Comparison of ENCODE assay signal across 13 cellular contexts in genomic region chr12:47394070-47394469, GRCh38.
A peak's percentile ranks its signal among the peaks of the same experiment; 100 is the strongest.
DNase-seq lines count a peak whose midpoint lies in the region; ATAC-seq and TF ChIP-seq lines count a peak whose summit lies in the region.
"Had no signal": no experiment of that assay in that cellular context is flagged by ENCODE, and none has a peak within 500 bp of the region (broad histone marks: within the 10 kb centered on the region; RNA-seq: fewer than 3 reads in every experiment).

No MANE protein-coding gene starts in this region.

- ATAC-seq in GM18511 (IDR thresholded peaks at IDR 0.05; ENCODE audit: unreplicated experiment) = no peak
- ATAC-seq: mucosa of descending colon had no signal

- CTCF ChIA-PET in MCF 10A (lab: Yijun Ruan, JAX) = interaction anchor here (0.6 to 1.5 kb wide), 2 partner anchors 322 to 362 kb away, joined by 3 to 6 read pairs; no protein-coding TSS in a partner anchor

- H3K27me3 Mint-ChIP-seq in MCF 10A (ENCODE audit: insufficient read depth, unreplicated experiment) = no peaks in the 10 kb centered on the region
- H3K27me3 Mint-ChIP-seq in activated CD4-positive, alpha-beta T cell treated with anti-CD3 and anti-CD28 coated beads, Interleukin-2, amount 10 ng/mL, durations not matched to agents 24 days and 14 days = no peaks in the 10 kb centered on the region
- H3K27me3 Mint-ChIP-seq in chondrocyte (ENCODE audit: low read depth) = no peaks in the 10 kb centered on the region
- H3K27me3 Mint-ChIP-seq in stimulated activated naive CD8-positive, alpha-beta T cell treated with anti-CD3 and anti-CD28 coated beads, Interleukin-15, Interleukin-2, amounts not matched to agents 100 ng/mL and 50 ng/mL, for 24 hours = no peaks in the 10 kb centered on the region

- H3K4me3 Mint-ChIP-seq in MCF 10A (ENCODE audit: unreplicated experiment) (no peak overlapping the region), chondrocyte (ENCODE audit: unreplicated experiment) (no peak overlapping the region)
- peak overlapping the region; percentile 72 for H3K4me3 Mint-ChIP-seq in activated CD4-positive, alpha-beta T cell treated with anti-CD3 and anti-CD28 coated beads, Interleukin-2, amount 10 ng/mL, durations not matched to agents 24 days and 14 days
- peak overlapping the region; percentile 77 for H3K4me3 Mint-ChIP-seq in stimulated activated naive CD8-positive, alpha-beta T cell treated with anti-CD3 and anti-CD28 coated beads, Interleukin-15, Interleukin-2, amounts not matched to agents 100 ng/mL and 50 ng/mL, for 24 hours

- peak overlapping the region; percentile 45 to 58 for H3K27ac ChIP-seq in breast epithelium
- H3K27ac ChIP-seq: vagina had no signal

- H3K36me3 Mint-ChIP-seq in MCF 10A (ENCODE audit: insufficient read depth, unreplicated experiment) = no peaks in the 10 kb centered on the region
- H3K36me3 Mint-ChIP-seq in activated CD4-positive, alpha-beta T cell treated with anti-CD3 and anti-CD28 coated beads, Interleukin-2, amount 10 ng/mL, durations not matched to agents 24 days and 14 days (ENCODE audit: low read depth) = peaks cover 41% of the 10 kb centered on the region
- peaks cover 4% of the 10 kb centered on the region for H3K36me3 Mint-ChIP-seq in chondrocyte (ENCODE audit: low read depth)
- peaks cover 29% of the 10 kb centered on the region for H3K36me3 Mint-ChIP-seq in stimulated activated naive CD8-positive, alpha-beta T cell treated with anti-CD3 and anti-CD28 coated beads, Interleukin-15, Interleukin-2, amounts not matched to agents 100 ng/mL and 50 ng/mL, for 24 hours (ENCODE audit: low read depth)

- H3K9me3 Mint-ChIP-seq in MCF 10A (ENCODE audit: unreplicated experiment) (no peaks in the 10 kb centered on the region), chondrocyte (ENCODE audit: low read depth) (peaks cover 19% of the 10 kb centered on the region)
- H3K9me3 Mint-ChIP-seq in activated CD4-positive, alpha-beta T cell treated with anti-CD3 and anti-CD28 coated beads, Interleukin-2, amount 10 ng/mL, durations not matched to agents 24 days and 14 days = peaks cover 9% of the 10 kb centered on the region
- no peaks in the 10 kb centered on the region for H3K9me3 Mint-ChIP-seq in stimulated activated naive CD8-positive, alpha-beta T cell treated with anti-CD3 and anti-CD28 coated beads, Interleukin-15, Interleukin-2, amounts not matched to agents 100 ng/mL and 50 ng/mL, for 24 hours

- H3K4me1 Mint-ChIP-seq in MCF 10A (ENCODE audit: insufficient read depth, unreplicated experiment) (no peaks in the 10 kb centered on the region), chondrocyte (ENCODE audit: low read depth) (peaks cover 39% of the 10 kb centered on the region)
- peaks cover 81% of the 10 kb centered on the region for H3K4me1 Mint-ChIP-seq in activated CD4-positive, alpha-beta T cell treated with anti-CD3 and anti-CD28 coated beads, Interleukin-2, amount 10 ng/mL, durations not matched to agents 24 days and 14 days
- H3K4me1 Mint-ChIP-seq in stimulated activated naive CD8-positive, alpha-beta T cell treated with anti-CD3 and anti-CD28 coated beads, Interleukin-15, Interleukin-2, amounts not matched to agents 100 ng/mL and 50 ng/mL, for 24 hours (ENCODE audit: low read depth) = peaks cover 99% of the 10 kb centered on the region

- no TSS peak for BruUV-seq in MCF 10A (replicated peaks; lab: Mats Ljungman, UMichigan)

- POLR2A ChIA-PET in MCF 10A (lab: Yijun Ruan, JAX) = interaction anchor here (0.8 kb wide), 1 partner anchor 316 kb away, joined by 3 read pairs; no protein-coding TSS in a partner anchor

- H3K4me3 ChIP-seq in breast epithelium = no peak overlapping the region
- H3K4me3 ChIP-seq: mucosa of descending colon, vagina had no signal

- H3K4me1 ChIP-seq in breast epithelium = peaks cover 0 to 6% of the 10 kb centered on the region in 2 donors
- H3K4me1 ChIP-seq: vagina had no signal

- H3K27ac Mint-ChIP-seq in MCF 10A (ENCODE audit: low read depth, unreplicated experiment) (no peak overlapping the region), chondrocyte (ENCODE audit: unreplicated experiment) (peak overlapping the region; percentile 49)
- peak overlapping the region; percentile 99 for H3K27ac Mint-ChIP-seq in activated CD4-positive, alpha-beta T cell treated with anti-CD3 and anti-CD28 coated beads, Interleukin-2, amount 10 ng/mL, durations not matched to agents 24 days and 14 days
- peak overlapping the region; percentile 100 for H3K27ac Mint-ChIP-seq in stimulated activated naive CD8-positive, alpha-beta T cell treated with anti-CD3 and anti-CD28 coated beads, Interleukin-15, Interleukin-2, amounts not matched to agents 100 ng/mL and 50 ng/mL, for 24 hours

- DNase-seq in breast epithelium (ENCODE audit: low spot score in 2 of 2) (no peak), MCF 10A (ENCODE audit: unreplicated experiment) (no peak), chondrocyte (ENCODE audit: low spot score) (no peak), KBM-7 (no peak), NCI-H146 treated with DMSO at 0.1 percent for 48 hours (lab: John Stamatoyannopoulos, UW; ENCODE audit: unreplicated experiment) (no peak)
- peak; percentile 64 for DNase-seq in activated CD4-positive, alpha-beta T cell treated with anti-CD3 and anti-CD28 coated beads, Interleukin-2, amount 10 ng/mL, durations not matched to agents 24 days and 14 days
- DNase-seq: dermis blood vessel endothelial cell, DMS79 treated with DMSO at 0.1 percent for 48 hours, mucosa of descending colon, NCI-H2171 treated with DMSO at 0.1 percent for 48 hours had no signal

- TF ChIP-seq POLR2A in breast epithelium (IDR thresholded peaks at IDR 0.05) = no peak

- H3K27me3 ChIP-seq in breast epithelium = no peaks in the 10 kb centered on the region
- H3K27me3 ChIP-seq: vagina had no signal

- intact Hi-C loops in breast epithelium (cut with DNase I; ENCODE audit: low total_unique reads) (no loop called here), MCF 10A (cut with micrococcal nuclease) (no loop called here)
- intact Hi-C loops in activated CD4-positive, alpha-beta T cell treated with anti-CD3 and anti-CD28 coated beads, Interleukin-2, amount 10 ng/mL, durations not matched to agents 24 days and 14 days (cut with micrococcal nuclease) = loop anchor here (1.0 to 10.0 kb wide), 5 partner anchors 38 to 1127 kb away; partner anchors contain the start of genes HDAC7, RPAP3, SLC38A1 and SLC38A2

- peaks cover 8 to 12% of the 10 kb centered on the region in 2 donors for H3K9me3 ChIP-seq in breast epithelium
- H3K9me3 ChIP-seq: mucosa of descending colon, vagina had no signal

- TF ChIP-seq CTCF in breast epithelium (IDR thresholded peaks at IDR 0.05) (no peak), MCF 10A (IDR thresholded peaks at IDR 0.05; ENCODE audit: unreplicated experiment) (no peak), chondrocyte (IDR thresholded peaks at IDR 0.05) (no peak)

- no peaks in the 10 kb centered on the region for H3K36me3 ChIP-seq in breast epithelium
- H3K36me3 ChIP-seq: vagina had no signal

- in situ Hi-C loops in KBM-7 (cut with MboI; ENCODE audit: low pct_unique_long_range_greater_than_20kb, low sequenced_read_pairs) = loop anchor here (25.0 kb wide), 1 partner anchor 182 kb away; no protein-coding TSS in a partner anchor

Comparison
In these comparisons a context has a peak if more than half of its experiments do, and no peak if none do; other contexts are left out.
1. H3K4me3 Mint-ChIP-seq: peak in activated CD4-positive, alpha-beta T cell treated with anti-CD3 and anti-CD28 coated beads, Interleukin-2, amount 10 ng/mL, durations not matched to agents 24 days and 14 days (single experiment) and stimulated activated naive CD8-positive, alpha-beta T cell treated with anti-CD3 and anti-CD28 coated beads, Interleukin-15, Interleukin-2, amounts not matched to agents 100 ng/mL and 50 ng/mL, for 24 hours (single experiment); none in MCF 10A (single experiment) and chondrocyte (single experiment).